ENCODE assay signal across 10 cellular contexts in genomic region chrX:47198026-47198686, GRCh38. TPM values are rescaled to one million over a fixed set of nuclear protein-coding genes. Genes with fewer than 3 reads are reported as not detected.
DNase-seq lines count a peak whose midpoint lies in the region; ATAC-seq and TF ChIP-seq lines count a peak whose summit lies in the region.
"Had no signal": no experiment of that assay in that cellular context is flagged by ENCODE, and none has a peak within 500 bp of the region (broad histone marks: within the 10 kb centered on the region; RNA-seq: fewer than 3 reads in every experiment).

No MANE protein-coding gene starts in this region.

- TF ChIP-seq CTCF in chondrocyte (IDR thresholded peaks at IDR 0.05), result no peak

- H3K4me1 Mint-ChIP-seq in stimulated activated naive CD8-positive, alpha-beta T cell treated with anti-CD3 and anti-CD28 coated beads, Interleukin-15, Interleukin-2, amounts not matched to agents 100 ng/mL and 50 ng/mL, for 24 hours (ENCODE audit: low read depth), result peaks cover 39% of the 10 kb centered on the region
- peaks cover 62% of the 10 kb centered on the region for H3K4me1 Mint-ChIP-seq in chondrocyte (ENCODE audit: low read depth)

- H3K27ac Mint-ChIP-seq in stimulated activated naive CD8-positive, alpha-beta T cell treated with anti-CD3 and anti-CD28 coated beads, Interleukin-15, Interleukin-2, amounts not matched to agents 100 ng/mL and 50 ng/mL, for 24 hours, result peak overlapping the region; percentile 90
- peak overlapping the region; percentile 82 for H3K27ac Mint-ChIP-seq in chondrocyte (ENCODE audit: unreplicated experiment)

- no peak for DNase-seq in stimulated activated naive CD8-positive, alpha-beta T cell treated with anti-CD3 and anti-CD28 coated beads, Interleukin-15, Interleukin-2, amounts not matched to agents 100 U/mL and 50 U/mL, for 24 hours
- peak; percentile 63 for DNase-seq in chondrocyte (ENCODE audit: low spot score)
- DNase-seq in myocyte (ENCODE audit: low read depth), result peak; percentile 51
- DNase-seq in NCI-H510A (lab: John Stamatoyannopoulos, UW), result no peak
- DNase-seq in UCSD-AML1 (lab: John Stamatoyannopoulos, UW; ENCODE audit: unreplicated experiment), result no peak
- DNase-seq in NCI-H345 (lab: John Stamatoyannopoulos, UW), result no peak
- no peak for DNase-seq in T-helper 2 cell
- DNase-seq: activated CD8-positive, alpha-beta memory T cell treated with anti-CD3 and anti-CD28 coated beads for 24 hours; PC-9 had no signal

- H3K27me3 Mint-ChIP-seq in stimulated activated naive CD8-positive, alpha-beta T cell treated with anti-CD3 and anti-CD28 coated beads, Interleukin-15, Interleukin-2, amounts not matched to agents 100 ng/mL and 50 ng/mL, for 24 hours, result no peaks in the 10 kb centered on the region
- H3K27me3 Mint-ChIP-seq in chondrocyte (ENCODE audit: low read depth), result no peaks in the 10 kb centered on the region

- H3K36me3 Mint-ChIP-seq in stimulated activated naive CD8-positive, alpha-beta T cell treated with anti-CD3 and anti-CD28 coated beads, Interleukin-15, Interleukin-2, amounts not matched to agents 100 ng/mL and 50 ng/mL, for 24 hours (ENCODE audit: low read depth), result peaks cover 59% of the 10 kb centered on the region
- peaks cover 48% of the 10 kb centered on the region for H3K36me3 Mint-ChIP-seq in chondrocyte (ENCODE audit: low read depth)

- no peak overlapping the region for H3K4me3 Mint-ChIP-seq in stimulated activated naive CD8-positive, alpha-beta T cell treated with anti-CD3 and anti-CD28 coated beads, Interleukin-15, Interleukin-2, amounts not matched to agents 100 ng/mL and 50 ng/mL, for 24 hours
- peak overlapping the region; percentile 31 for H3K4me3 Mint-ChIP-seq in chondrocyte (ENCODE audit: unreplicated experiment)

- no peak for ATAC-seq in stimulated activated naive CD8-positive, alpha-beta T cell treated with anti-CD3 and anti-CD28 coated beads, Interleukin-15, Interleukin-2, amounts not matched to agents 100 U/mL and 50 U/mL, for 24 hours

- H3K9me3 Mint-ChIP-seq in stimulated activated naive CD8-positive, alpha-beta T cell treated with anti-CD3 and anti-CD28 coated beads, Interleukin-15, Interleukin-2, amounts not matched to agents 100 ng/mL and 50 ng/mL, for 24 hours, result no peaks in the 10 kb centered on the region
- no peaks in the 10 kb centered on the region for H3K9me3 Mint-ChIP-seq in chondrocyte (ENCODE audit: low read depth)

RNA-seq across cellular contexts. Expression of gene UBA1, which starts 4.5 kb away (rescaled TPM):
- 299 to 312 TPM (median 311 TPM) in 3 replicates for total RNA-seq in chondrocyte
- 195 and 200 TPM in 2 replicates for total RNA-seq in myocyte
- 236 TPM for polyA plus RNA-seq in myocyte (2012)

RNA-seq across cellular contexts. Expression of gene CDK16, which starts 20.3 kb away (rescaled TPM):
- total RNA-seq in chondrocyte (172 to 183 TPM (median 179 TPM) in 3 replicates), myocyte (146 and 151 TPM in 2 replicates)
- polyA plus RNA-seq in myocyte (2012), result 143 TPM

RNA-seq across cellular contexts. Expression of gene USP11, which starts 34.7 kb away (rescaled TPM):
- total RNA-seq in chondrocyte (151 to 189 TPM (median 157 TPM) in 3 replicates), myocyte (42.6 and 53.9 TPM in 2 replicates)
- 81.3 TPM for polyA plus RNA-seq in myocyte (2012)

RNA-seq across cellular contexts. Expression of gene RBM10, which starts 53.1 kb away (rescaled TPM):
- total RNA-seq in chondrocyte (29.0 to 36.3 TPM (median 29.6 TPM) in 3 replicates), myocyte (33.6 and 38.1 TPM in 2 replicates)
- 27.8 TPM for polyA plus RNA-seq in myocyte (2012)

RNA-seq across cellular contexts. Expression of gene NDUFB11, which starts 53.7 kb away (rescaled TPM):
- total RNA-seq in chondrocyte, result 60.7 to 65.4 TPM (median 60.8 TPM) in 3 replicates
- total RNA-seq in myocyte, result 46.6 and 53.0 TPM in 2 replicates
- polyA plus RNA-seq in myocyte (2012), result 89.1 TPM

Comparison
In these comparisons a context has a peak if more than half of its experiments do, and no peak if none do; other contexts are left out.
1. DNase-seq: peak in chondrocyte (single experiment) and myocyte (single experiment); none in stimulated activated naive CD8-positive, alpha-beta T cell treated with anti-CD3 and anti-CD28 coated beads, Interleukin-15, Interleukin-2, amounts not matched to agents 100 U/mL and 50 U/mL, for 24 hours (single experiment), NCI-H510A (single experiment), UCSD-AML1 (single experiment), NCI-H345 (single experiment) and T-helper 2 cell (0 of 5).